Comparison of ENCODE assay signal across 16 cellular contexts in the genomic region with DNA sequence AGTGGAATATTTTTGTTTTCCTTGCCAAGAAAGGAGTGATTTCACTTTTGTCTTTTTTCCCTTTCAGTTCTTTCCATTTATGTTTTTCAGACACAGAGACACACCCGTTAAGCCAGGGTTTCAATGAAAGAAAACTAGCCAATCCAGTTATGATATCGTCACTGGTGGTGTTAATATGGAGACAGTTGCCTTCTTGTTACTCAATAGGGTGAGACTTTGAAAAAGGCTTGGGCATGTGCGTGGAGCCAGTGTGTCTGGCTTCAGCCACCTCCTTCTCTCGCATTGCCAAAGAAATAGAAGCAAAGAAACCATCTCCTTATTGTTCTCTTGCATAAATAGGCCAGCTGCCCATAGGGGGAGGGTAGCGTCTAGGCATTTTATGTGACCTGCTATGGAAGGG.
"Had no signal": no experiment of that assay in that cellular context is flagged by ENCODE, and none has a peak within 500 bp of the region (broad histone marks: within the 10 kb centered on the region; RNA-seq: fewer than 3 reads in every experiment).

No MANE protein-coding gene starts in this region.

- H3K9me3 ChIP-seq: gastroesophageal sphincter, ovary, thoracic aorta, uterus had no signal

- H3K4me1 Mint-ChIP-seq: activated naive CD8-positive, alpha-beta T cell treated with anti-CD3 and anti-CD28 coated beads, Interleukin-2, amount 10 ng/mL, durations not matched to agents 7 days and 5 days; nephron progenitor cell; stimulated activated naive CD8-positive, alpha-beta T cell treated with anti-CD3 and anti-CD28 coated beads, Interleukin-15, amount 100 ng/mL, for 72 hours had no signal

- H3K36me3 ChIP-seq: gastroesophageal sphincter, ovary, thoracic aorta, uterus had no signal

- H3K9me3 Mint-ChIP-seq: activated CD8-positive, alpha-beta T cell treated with anti-CD3 and anti-CD28 coated beads for 36 hours; activated naive CD8-positive, alpha-beta T cell treated with anti-CD3 and anti-CD28 coated beads, Interleukin-2, amount 10 ng/mL, durations not matched to agents 7 days and 5 days; activated T-cell treated with anti-CD3 and anti-CD28 coated beads, Interleukin-2, amount 50 U/mL, for 72 hours; nephron progenitor cell; stimulated activated naive CD8-positive, alpha-beta T cell treated with anti-CD3 and anti-CD28 coated beads, Interleukin-15, amount 100 ng/mL, for 72 hours had no signal

- H3K27me3 ChIP-seq: gastroesophageal sphincter, ovary, uterus had no signal

- H3K4me3 Mint-ChIP-seq: activated CD8-positive, alpha-beta T cell treated with anti-CD3 and anti-CD28 coated beads for 36 hours; activated naive CD8-positive, alpha-beta T cell treated with anti-CD3 and anti-CD28 coated beads, Interleukin-2, amount 10 ng/mL, durations not matched to agents 7 days and 5 days; activated T-cell treated with anti-CD3 and anti-CD28 coated beads, Interleukin-2, amount 50 U/mL, for 72 hours; nephron progenitor cell; stimulated activated naive CD8-positive, alpha-beta T cell treated with anti-CD3 and anti-CD28 coated beads, Interleukin-15, amount 100 ng/mL, for 72 hours had no signal

- H3K4me1 ChIP-seq: gastroesophageal sphincter, uterus had no signal

- ATAC-seq: activated CD8-positive, alpha-beta T cell treated with anti-CD3 and anti-CD28 coated beads for 36 hours; activated T-cell treated with anti-CD3 and anti-CD28 coated beads, Interleukin-2, amount 50 U/mL, for 72 hours; gastroesophageal sphincter; left ventricle myocardium superior; stimulated activated naive CD8-positive, alpha-beta T cell treated with anti-CD3 and anti-CD28 coated beads, Interleukin-15, amount 100 ng/mL, for 72 hours had no signal

- H3K27ac Mint-ChIP-seq: activated CD8-positive, alpha-beta T cell treated with anti-CD3 and anti-CD28 coated beads for 36 hours; activated naive CD8-positive, alpha-beta T cell treated with anti-CD3 and anti-CD28 coated beads, Interleukin-2, amount 10 ng/mL, durations not matched to agents 7 days and 5 days; activated T-cell treated with anti-CD3 and anti-CD28 coated beads, Interleukin-2, amount 50 U/mL, for 72 hours; nephron progenitor cell had no signal

- DNase-seq: activated CD8-positive, alpha-beta memory T cell treated with anti-CD3 and anti-CD28 coated beads, Interleukin-2, amount 50 U/mL, for 4 hours; activated CD8-positive, alpha-beta T cell treated with anti-CD3 and anti-CD28 coated beads for 36 hours; activated naive CD8-positive, alpha-beta T cell treated with anti-CD3 and anti-CD28 coated beads, Interleukin-2, amount 10 ng/mL, durations not matched to agents 7 days and 5 days; activated T-cell treated with anti-CD3 and anti-CD28 coated beads, Interleukin-2, amount 50 U/mL, for 72 hours; anterior cingulate cortex; kidney; left ventricle myocardium superior; nephron progenitor cell; ovary; stimulated activated CD4-positive, alpha-beta T cell treated with anti-CD3 and anti-CD28 coated beads, Interleukin-4, amount 100 ng/mL, for 1 hour; stimulated activated CD8-positive, alpha-beta memory T cell treated with anti-CD3 and anti-CD28 coated beads, Interleukin-4, amount 100 ng/mL, for 48 hours; stimulated activated naive CD8-positive, alpha-beta T cell treated with anti-CD3 and anti-CD28 coated beads, Interleukin-15, amount 100 ng/mL, for 72 hours; T1000; uterus had no signal

- H3K36me3 Mint-ChIP-seq: activated naive CD8-positive, alpha-beta T cell treated with anti-CD3 and anti-CD28 coated beads, Interleukin-2, amount 10 ng/mL, durations not matched to agents 7 days and 5 days had no signal

- H3K4me3 ChIP-seq: gastroesophageal sphincter, ovary, thoracic aorta, uterus had no signal

- H3K27ac ChIP-seq: gastroesophageal sphincter, ovary, thoracic aorta, uterus had no signal
